ENCODE assay signal across 17 cellular contexts in genomic region chr1:17573518-17574041, GRCh38. TPM values are rescaled to one million over a fixed set of nuclear protein-coding genes. Genes with fewer than 3 reads are reported as not detected.
DNase-seq lines count a peak whose midpoint lies in the region; ATAC-seq and TF ChIP-seq lines count a peak whose summit lies in the region.
"Had no signal": no experiment of that assay in that cellular context is flagged by ENCODE, and none has a peak within 500 bp of the region (broad histone marks: within the 10 kb centered on the region; RNA-seq: fewer than 3 reads in every experiment).

No MANE protein-coding gene starts in this region.

- peaks cover 52% of the 10 kb centered on the region for H3K4me1 ChIP-seq in HUES64 (ENCODE audit: insufficient read depth, low read length)
- peaks cover 65% of the 10 kb centered on the region for H3K4me1 ChIP-seq in ectodermal cell (ENCODE audit: control insufficient read depth, insufficient read depth, low read length)
- H3K4me1 ChIP-seq in upper lobe of right lung: peaks cover 22% of the 10 kb centered on the region

- WGBS in HUES64: 15% methylated on average over 7 of the region's 10 CpGs
- 1 to 11% methylated on average over 8 to 9 of the region's 10 CpGs for WGBS in ectodermal cell, 2 experiments

- no peak for DNase-seq in mesothelial cell of epicardium (ENCODE audit: low spot score in 2 of 2, unreplicated experiment in 2 of 2)
- DNase-seq in superior temporal gyrus (ENCODE audit: extremely low spot score): peak; percentile 33
- DNase-seq in activated T-cell treated with anti-CD3 and anti-CD28 coated beads, Interleukin-2, amount 50 U/mL, for 48 hours: no peak
- DNase-seq in activated CD4-positive, alpha-beta T cell treated with anti-CD3 and anti-CD28 coated beads, Interleukin-2, amount 50 U/mL, for 4 hours: no peak
- DNase-seq in upper lobe of right lung: no peak
- DNase-seq in GM19240 (ENCODE audit: insufficient read length, low spot score): no peak
- DNase-seq: adrenal gland; CD4-positive, CD25-positive, alpha-beta regulatory T cell; effector memory CD4-positive, alpha-beta T cell; HFFc6; lower lobe of right lung; PC-3; stimulated activated CD4-positive, alpha-beta T cell treated with anti-CD3 and anti-CD28 coated beads, Interleukin-4, amount 100 ng/mL, for 24 hours; stimulated activated naive B cell treated with anti-CD40 and anti-IgM and Interleukin-4, amounts not matched to agents 10 μg/mL and 1 μg/mL and 100 μg/mL, for 72 hours; SW 1271 had no signal

- no peak overlapping the region for H3K9ac ChIP-seq in HUES64 (ENCODE audit: low read depth, low read length)

- H3K27me3 ChIP-seq in HUES64 (ENCODE audit: insufficient read depth, low read length) (no peaks in the 10 kb centered on the region), ectodermal cell (ENCODE audit: control insufficient read depth, insufficient read depth, low read length, poor library complexity, severe bottlenecking) (no peaks in the 10 kb centered on the region), upper lobe of right lung (no peaks in the 10 kb centered on the region)
- H3K27me3 ChIP-seq: adrenal gland had no signal

- no peaks in the 10 kb centered on the region for H3K27me3 Mint-ChIP-seq in mesothelial cell of epicardium (ENCODE audit: low read depth)

- H3K36me3 ChIP-seq in HUES64 (ENCODE audit: insufficient read depth, low read length): no peaks in the 10 kb centered on the region
- no peaks in the 10 kb centered on the region for H3K36me3 ChIP-seq in ectodermal cell (ENCODE audit: control insufficient read depth, insufficient read depth, low read length)
- no peaks in the 10 kb centered on the region for H3K36me3 ChIP-seq in upper lobe of right lung
- H3K36me3 ChIP-seq: adrenal gland, lower lobe of right lung had no signal

- peaks cover 50% of the 10 kb centered on the region for H3K4me1 Mint-ChIP-seq in mesothelial cell of epicardium
- H3K4me1 Mint-ChIP-seq: CD4-positive, CD25-positive, alpha-beta regulatory T cell had no signal

- H3K27ac ChIP-seq in HUES64 (ENCODE audit: low read depth, low read length): peak overlapping the region; percentile 66; the same call in 1 of the 2 replicates
- peak overlapping the region; percentile 67 for H3K27ac ChIP-seq in ectodermal cell (ENCODE audit: insufficient read depth, low read depth, low read length, poor library complexity, severe bottlenecking)
- no peak overlapping the region for H3K27ac ChIP-seq in upper lobe of right lung
- H3K27ac ChIP-seq: lower lobe of right lung had no signal

- H3K9me3 ChIP-seq in HUES64 (ENCODE audit: insufficient read depth, low read depth, low read length): no peaks in the 10 kb centered on the region
- H3K9me3 ChIP-seq in ectodermal cell (ENCODE audit: control insufficient read depth, low read length): no peaks in the 10 kb centered on the region
- no peaks in the 10 kb centered on the region for H3K9me3 ChIP-seq in upper lobe of right lung
- H3K9me3 ChIP-seq: adrenal gland, lower lobe of right lung had no signal

- intact Hi-C loops in upper lobe of right lung (cut with DNase I): no loop called here

- H3K36me3 Mint-ChIP-seq in mesothelial cell of epicardium: no peaks in the 10 kb centered on the region
- H3K36me3 Mint-ChIP-seq: CD4-positive, CD25-positive, alpha-beta regulatory T cell; stimulated activated naive B cell treated with anti-CD40 and anti-IgM and Interleukin-4, amounts not matched to agents 10 μg/mL and 1 μg/mL and 100 μg/mL, for 72 hours had no signal

- TF ChIP-seq CTCF in mesothelial cell of epicardium (IDR thresholded peaks at IDR 0.05; ENCODE audit: unreplicated experiment) (no peak), upper lobe of right lung (IDR thresholded peaks at IDR 0.05) (no peak)

- no peak for ATAC-seq in upper lobe of right lung
- ATAC-seq: lower lobe of right lung; PC-3; stimulated activated naive B cell treated with anti-CD40 and anti-IgM and Interleukin-4, amounts not matched to agents 10 μg/mL and 1 μg/mL and 100 μg/mL, for 72 hours had no signal

- no peaks in the 10 kb centered on the region for H3K9me3 Mint-ChIP-seq in mesothelial cell of epicardium
- H3K9me3 Mint-ChIP-seq: CD4-positive, CD25-positive, alpha-beta regulatory T cell; HFFc6; stimulated activated naive B cell treated with anti-CD40 and anti-IgM and Interleukin-4, amounts not matched to agents 10 μg/mL and 1 μg/mL and 100 μg/mL, for 72 hours had no signal

- H3K27ac Mint-ChIP-seq in mesothelial cell of epicardium: peak overlapping the region; percentile 79
- H3K27ac Mint-ChIP-seq: CD4-positive, CD25-positive, alpha-beta regulatory T cell; HFFc6; stimulated activated naive B cell treated with anti-CD40 and anti-IgM and Interleukin-4, amounts not matched to agents 10 μg/mL and 1 μg/mL and 100 μg/mL, for 72 hours had no signal

- H3K4me3 Mint-ChIP-seq in mesothelial cell of epicardium: no peak overlapping the region
- H3K4me3 Mint-ChIP-seq: CD4-positive, CD25-positive, alpha-beta regulatory T cell; HFFc6; stimulated activated naive B cell treated with anti-CD40 and anti-IgM and Interleukin-4, amounts not matched to agents 10 μg/mL and 1 μg/mL and 100 μg/mL, for 72 hours had no signal

- H3K4me3 ChIP-seq in HUES64 (ENCODE audit: low read length) (peak overlapping the region; percentile 23; the same call in 1 of the 2 replicates), ectodermal cell (ENCODE audit: insufficient read depth, low read depth, low read length) (no peak overlapping the region), upper lobe of right lung (no peak overlapping the region)
- H3K4me3 ChIP-seq: adrenal gland, lower lobe of right lung had no signal

RNA-seq across cellular contexts. Expression of gene ARHGEF10L, which starts 34.1 kb away (rescaled TPM):
- 13.5 TPM for polyA plus RNA-seq in HUES64 (2013, experiment 1 of 2)
- polyA plus RNA-seq in HUES64 (2013, experiment 2 of 2): 13.4 TPM
- polyA plus RNA-seq in ectodermal cell (2013, experiment 1 of 4): 19.5 TPM
- polyA plus RNA-seq in ectodermal cell (2013, experiment 2 of 4): 18.1 TPM
- 17.0 TPM for polyA plus RNA-seq in ectodermal cell (2013, experiment 3 of 4)
- 16.1 TPM for polyA plus RNA-seq in ectodermal cell (2013, experiment 4 of 4)
- total RNA-seq in mesothelial cell of epicardium: 31.3 to 33.1 TPM (median 32.6 TPM) in 3 replicates
- total RNA-seq in upper lobe of right lung: 34.1 TPM
- total RNA-seq: CD4-positive, CD25-positive, alpha-beta regulatory T cell had no signal
- polyA plus RNA-seq: CD4-positive, CD25-positive, alpha-beta regulatory T cell had no signal
